In genomic region chr19:7516878-7517277, GRCh38 we compare ENCODE assay signal across 9 cellular contexts. TPM values are rescaled to one million over a fixed set of nuclear protein-coding genes. Genes with fewer than 3 reads are reported as not detected.
A peak's percentile ranks its signal among the peaks of the same experiment; 100 is the strongest.
DNase-seq lines count a peak whose midpoint lies in the region; ATAC-seq and TF ChIP-seq lines count a peak whose summit lies in the region.
"Had no signal": no experiment of that assay in that cellular context is flagged by ENCODE, and none has a peak within 500 bp of the region (broad histone marks: within the 10 kb centered on the region; RNA-seq: fewer than 3 reads in every experiment).

No MANE protein-coding gene starts in this region.

- ATAC-seq in left cardiac atrium (no peak), left lobe of liver (no peak), HG03520 (IDR thresholded peaks at IDR 0.05; ENCODE audit: unreplicated experiment) (no peak)
- no peak for ATAC-seq in central memory CD8-positive, alpha-beta T cell (replicated peaks; ENCODE audit: extremely low read depth, poor library complexity, severe bottlenecking)

- peak overlapping the region; percentile 56 for H3K4me3 Mint-ChIP-seq in central memory CD8-positive, alpha-beta T cell

- H3K4me3 ChIP-seq in cardiac muscle cell = peak overlapping the region; percentile 99
- peak overlapping the region; percentile 64 to 70 for H3K4me3 ChIP-seq in mucosa of rectum (ENCODE audit: low read length in 2 of 2)
- H3K4me3 ChIP-seq in urinary bladder (ENCODE audit: low read depth, low read length) = peak overlapping the region; percentile 85

- H3K27me3 Mint-ChIP-seq in central memory CD8-positive, alpha-beta T cell = peaks cover 24% of the 10 kb centered on the region

- TF ChIP-seq CTCF in cardiac muscle cell (IDR thresholded peaks at IDR 0.05; ENCODE audit: low read depth, low read length) = no peak

- peak overlapping the region; percentile 80 to 81 for H3K9ac ChIP-seq in mucosa of rectum (ENCODE audit: low read depth in 1 of 2, low read length in 2 of 2)

- no peaks in the 10 kb centered on the region for H3K9me3 Mint-ChIP-seq in central memory CD8-positive, alpha-beta T cell

- H3K36me3 Mint-ChIP-seq in central memory CD8-positive, alpha-beta T cell (ENCODE audit: insufficient read depth) = peaks cover 7% of the 10 kb centered on the region

- intact Hi-C loops in left cardiac atrium (cut with DNase I) = no loop called here

- H3K4me1 Mint-ChIP-seq in central memory CD8-positive, alpha-beta T cell = peaks cover 25% of the 10 kb centered on the region

- no peak overlapping the region for H3K27ac Mint-ChIP-seq in central memory CD8-positive, alpha-beta T cell (ENCODE audit: low read depth)

- peak overlapping the region; percentile 62 for H3K27ac ChIP-seq in cardiac muscle cell
- peak overlapping the region; percentile 52 to 55 for H3K27ac ChIP-seq in mucosa of rectum (ENCODE audit: low read depth in 2 of 2, low read length in 2 of 2)
- no peak overlapping the region for H3K27ac ChIP-seq in urinary bladder (ENCODE audit: low read depth)

- WGBS in urinary bladder = 26% methylated on average over 4 of the region's 4 CpGs

- peaks cover 2% of the 10 kb centered on the region for H3K36me3 ChIP-seq in cardiac muscle cell
- H3K36me3 ChIP-seq in mucosa of rectum (ENCODE audit: control insufficient read depth in 2 of 2, insufficient read depth in 2 of 2, low read length in 2 of 2) = peaks cover 0 to 3% of the 10 kb centered on the region in 2 donors
- H3K36me3 ChIP-seq in urinary bladder (ENCODE audit: insufficient read depth) = no peaks in the 10 kb centered on the region

- H3K27me3 ChIP-seq in cardiac muscle cell (no peaks in the 10 kb centered on the region), mucosa of rectum (ENCODE audit: control insufficient read depth in 2 of 2, insufficient read depth in 2 of 2, low read length in 2 of 2) (no peaks in the 10 kb centered on the region)

- H3K4me1 ChIP-seq in cardiac muscle cell (ENCODE audit: low read depth) (no peaks in the 10 kb centered on the region), mucosa of rectum (ENCODE audit: control insufficient read depth in 2 of 2, insufficient read depth in 2 of 2, low read length in 2 of 2) (peaks cover 11 to 15% of the 10 kb centered on the region in 2 donors), urinary bladder (ENCODE audit: insufficient read depth) (no peaks in the 10 kb centered on the region)

- DNase-seq in cardiac muscle cell (ENCODE audit: low read depth in 1 of 2, low spot score in 1 of 2) (no peak), left cardiac atrium (no peak), left lobe of liver (ENCODE audit: low spot score) (no peak), NCI-H1417 (lab: John Stamatoyannopoulos, UW) (no peak)
- no peak for DNase-seq in central memory CD8-positive, alpha-beta T cell (ENCODE audit: low spot score in 2 of 2)
- DNase-seq: activated CD4-positive, alpha-beta T cell treated with anti-CD3 and anti-CD28 coated beads for 48 hours had no signal

- H3K9me3 ChIP-seq in cardiac muscle cell (ENCODE audit: low read depth) = no peaks in the 10 kb centered on the region
- no peaks in the 10 kb centered on the region for H3K9me3 ChIP-seq in mucosa of rectum (ENCODE audit: control insufficient read depth in 2 of 2, low read length in 2 of 2)

RNA-seq across cellular contexts. Expression of gene ZNF358, which starts 1.0 kb away (rescaled TPM):
- total RNA-seq in cardiac muscle cell (95.1 and 99.6 TPM in 2 replicates), left cardiac atrium (10 to 100 TPM; 75.3 to 82.4 TPM), urinary bladder (19.0 TPM), left lobe of liver (31.3 TPM)
- polyA plus RNA-seq in cardiac muscle cell (35.4 and 40.7 TPM in 2 replicates), urinary bladder (115 TPM)

RNA-seq across cellular contexts. Expression of gene MCOLN1, which starts 5.5 kb away (rescaled TPM):
- total RNA-seq in cardiac muscle cell (5.8 and 6.9 TPM in 2 replicates), left cardiac atrium (10 to 100 TPM; 21.2 to 25.0 TPM), urinary bladder (6.9 TPM), left lobe of liver (25.7 TPM)
- polyA plus RNA-seq in cardiac muscle cell (13.7 and 24.7 TPM in 2 replicates), urinary bladder (35.5 TPM)

RNA-seq across cellular contexts. Expression of gene PNPLA6, which starts 18.6 kb away (rescaled TPM):
- total RNA-seq in cardiac muscle cell (48.1 and 56.4 TPM in 2 replicates), left cardiac atrium (10 to 100 TPM; 59.2 to 61.7 TPM), urinary bladder (25.2 TPM), left lobe of liver (57.9 TPM)
- polyA plus RNA-seq in cardiac muscle cell (21.5 and 29.3 TPM in 2 replicates), urinary bladder (54.1 TPM)

RNA-seq across cellular contexts. Expression of gene PEX11G, which starts 28.0 kb away (rescaled TPM):
- total RNA-seq in cardiac muscle cell = 5.5 and 6.5 TPM in 2 replicates
- 6.1 and 11.2 TPM in 2 replicates for polyA plus RNA-seq in cardiac muscle cell
- 1 to 10 TPM; 1.2 to 2.0 TPM for total RNA-seq in left cardiac atrium
- 1.6 TPM for total RNA-seq in urinary bladder
- 5.2 TPM for polyA plus RNA-seq in urinary bladder
- 16.5 TPM for total RNA-seq in left lobe of liver
